In genomic region chr11:60797846-60798630, GRCh38 we compare ENCODE assay signal across 28 cellular contexts. TPM values are rescaled to one million over a fixed set of nuclear protein-coding genes. Genes with fewer than 3 reads are reported as not detected.
"Had no signal": no experiment of that assay in that cellular context is flagged by ENCODE, and none has a peak within 500 bp of the region (broad histone marks: within the 10 kb centered on the region; RNA-seq: fewer than 3 reads in every experiment).

No MANE protein-coding gene starts in this region.

- H3K9ac ChIP-seq: parathyroid adenoma had no signal

- DNase-seq: cortex of kidney; effector memory CD8-positive, alpha-beta T cell; erythroblast; esophagus squamous epithelium; foreskin melanocyte; glutamatergic neuron; heart right ventricle; hippocampal formation; kidney glomerular epithelial cell; left colon; left ventricle myocardium inferior; lower lobe of right lung; natural killer cell; stimulated activated CD4-positive, alpha-beta T cell treated with anti-CD3 and anti-CD28 coated beads, Interleukin-4, amount 100 ng/mL, for 4 hours; stimulated activated naive CD8-positive, alpha-beta T cell treated with anti-CD3 and anti-CD28 coated beads, Interleukin-15, Interleukin-2, amounts not matched to agents 100 U/mL and 50 U/mL, for 24 hours; upper lobe of left lung had no signal

- H3K9me3 ChIP-seq: esophagus squamous epithelium, lower lobe of right lung, neutrophil, prostate gland, right atrium auricular region, thoracic aorta, upper lobe of left lung had no signal

- H3K27ac ChIP-seq: esophagus squamous epithelium, heart right ventricle, left ventricle myocardium inferior, lower lobe of right lung, neutrophil, parathyroid adenoma, prostate gland, right atrium auricular region, thoracic aorta, tibial nerve, upper lobe of left lung had no signal

- ATAC-seq: effector memory CD8-positive, alpha-beta T cell; left colon; lower lobe of right lung; natural killer cell; sciatic nerve; stimulated activated memory B cell treated with anti-CD40 and anti-IgM and Interleukin-4, amounts not matched to agents 10 μg/mL and 1 μg/mL and 100 μg/mL, for 72 hours; stimulated activated naive CD8-positive, alpha-beta T cell treated with anti-CD3 and anti-CD28 coated beads, Interleukin-15, Interleukin-2, amounts not matched to agents 100 U/mL and 50 U/mL, for 24 hours had no signal

- H2AFZ ChIP-seq: parathyroid adenoma had no signal

- H3K36me3 ChIP-seq: esophagus squamous epithelium, heart right ventricle, left ventricle myocardium inferior, lower lobe of right lung, neutrophil, prostate gland, right atrium auricular region, thoracic aorta, tibial nerve, upper lobe of left lung had no signal

- H3K4me1 ChIP-seq: esophagus squamous epithelium, heart right ventricle, left ventricle myocardium inferior, lower lobe of right lung, prostate gland, right atrium auricular region, tibial nerve, upper lobe of left lung had no signal

- H3K4me3 ChIP-seq: esophagus squamous epithelium, heart right ventricle, left ventricle myocardium inferior, lower lobe of right lung, prostate gland, right atrium auricular region, thoracic aorta, tibial nerve, upper lobe of left lung had no signal

- H3K27me3 ChIP-seq: right atrium auricular region, tibial nerve, upper lobe of left lung had no signal

RNA-seq across cellular contexts. Expression of gene MS4A10, which starts 12.9 kb away (rescaled TPM):
- total RNA-seq: dermis microvascular lymphatic vessel endothelial cell, esophagus squamous epithelium, heart right ventricle, left ventricle myocardium inferior, lower lobe of right lung, mononuclear cell, natural killer cell, omental fat pad, right atrium auricular region, sciatic nerve, thoracic aorta, tibial nerve, upper lobe of left lung had no signal
- polyA plus RNA-seq: heart right ventricle, neural cell had no signal

RNA-seq across cellular contexts. Expression of gene MS4A15, which starts 41.4 kb away (rescaled TPM):
- total RNA-seq: esophagus squamous epithelium, heart right ventricle, left colon, left ventricle myocardium inferior, mononuclear cell, natural killer cell, omental fat pad, prostate gland, right atrium auricular region, sciatic nerve, thoracic aorta, tibial nerve had no signal
- polyA plus RNA-seq: heart right ventricle, neural cell had no signal

RNA-seq across cellular contexts. Expression of gene PTGDR2, which starts 57.7 kb away (rescaled TPM):
- total RNA-seq: dermis microvascular lymphatic vessel endothelial cell had no signal
